19 cellular contexts compared by ENCODE assay signal in genomic region chr11:10500757-10501684, GRCh38.
"Had no signal": no experiment of that assay in that cellular context is flagged by ENCODE, and none has a peak within 500 bp of the region (broad histone marks: within the 10 kb centered on the region; RNA-seq: fewer than 3 reads in every experiment).

No MANE protein-coding gene starts in this region.

- H3K4me3 ChIP-seq: breast epithelium, gastrocnemius medialis, pancreas, right lobe of liver, thoracic aorta, upper lobe of right lung had no signal

- ATAC-seq: activated CD4-positive, alpha-beta T cell treated with anti-CD3 and anti-CD28 coated beads for 36 hours; gastrocnemius medialis; naive thymus-derived CD8-positive, alpha-beta T cell; pancreas; right lobe of liver; stimulated activated effector memory CD8-positive, alpha-beta T cell treated with anti-CD3 and anti-CD28 coated beads, Interleukin-12 subunit alpha, Interleukin-12 subunit beta, amount 100 ng/mL, for 72 hours; upper lobe of right lung had no signal

- H3K4me3 Mint-ChIP-seq: activated CD4-positive, alpha-beta T cell treated with anti-CD3 and anti-CD28 coated beads for 36 hours; activated naive CD4-positive, alpha-beta T cell treated with anti-CD3 and anti-CD28 coated beads, Interleukin-2, amount 10 ng/mL, durations not matched to agents 7 days and 5 days; naive thymus-derived CD8-positive, alpha-beta T cell; stimulated activated effector memory CD8-positive, alpha-beta T cell treated with anti-CD3 and anti-CD28 coated beads, Interleukin-12 subunit alpha, Interleukin-12 subunit beta, amount 100 ng/mL, for 72 hours had no signal

- DNase-seq: activated CD4-positive, alpha-beta T cell treated with anti-CD3 and anti-CD28 coated beads for 36 hours; activated CD4-positive, alpha-beta T cell treated with anti-CD3 and anti-CD28 coated beads, Interleukin-2, amount 50 U/mL, for 48 hours; activated naive CD4-positive, alpha-beta T cell treated with anti-CD3 and anti-CD28 coated beads, Interleukin-2, amount 10 ng/mL, durations not matched to agents 7 days and 5 days; cortex of kidney; erythroblast; gastrocnemius medialis; mesenchymal stem cell; naive thymus-derived CD8-positive, alpha-beta T cell; right lobe of liver; small intestine; stimulated activated CD4-positive, alpha-beta T cell treated with anti-CD3 and anti-CD28 coated beads, Interleukin-4, amount 100 ng/mL, for 24 hours; T-helper 2 cell; upper lobe of right lung had no signal

- H3K4me1 ChIP-seq: breast epithelium, gastrocnemius medialis, pancreas, right lobe of liver had no signal

- H3K9me3 Mint-ChIP-seq: activated naive CD4-positive, alpha-beta T cell treated with anti-CD3 and anti-CD28 coated beads, Interleukin-2, amount 10 ng/mL, durations not matched to agents 7 days and 5 days; naive thymus-derived CD8-positive, alpha-beta T cell; stimulated activated effector memory CD8-positive, alpha-beta T cell treated with anti-CD3 and anti-CD28 coated beads, Interleukin-12 subunit alpha, Interleukin-12 subunit beta, amount 100 ng/mL, for 72 hours had no signal

- H3K27me3 ChIP-seq: breast epithelium, gastrocnemius medialis, pancreas, right lobe of liver, upper lobe of right lung had no signal

- H3K27ac ChIP-seq: breast epithelium, gastrocnemius medialis, pancreas, right lobe of liver, thoracic aorta, upper lobe of right lung had no signal

- FAIRE-seq: astrocyte, endometrium, pancreas, small intestine had no signal

- H3K27ac Mint-ChIP-seq: activated CD4-positive, alpha-beta T cell treated with anti-CD3 and anti-CD28 coated beads for 36 hours; activated naive CD4-positive, alpha-beta T cell treated with anti-CD3 and anti-CD28 coated beads, Interleukin-2, amount 10 ng/mL, durations not matched to agents 7 days and 5 days had no signal

- H3K36me3 ChIP-seq: breast epithelium, pancreas, right lobe of liver had no signal

- H3K9me3 ChIP-seq: breast epithelium, gastrocnemius medialis, pancreas, right lobe of liver, thoracic aorta, upper lobe of right lung had no signal

- H3K27me3 Mint-ChIP-seq: activated CD4-positive, alpha-beta T cell treated with anti-CD3 and anti-CD28 coated beads for 36 hours; activated naive CD4-positive, alpha-beta T cell treated with anti-CD3 and anti-CD28 coated beads, Interleukin-2, amount 10 ng/mL, durations not matched to agents 7 days and 5 days; naive thymus-derived CD8-positive, alpha-beta T cell had no signal

- H3K4me1 Mint-ChIP-seq: activated CD4-positive, alpha-beta T cell treated with anti-CD3 and anti-CD28 coated beads for 36 hours; activated naive CD4-positive, alpha-beta T cell treated with anti-CD3 and anti-CD28 coated beads, Interleukin-2, amount 10 ng/mL, durations not matched to agents 7 days and 5 days; stimulated activated effector memory CD8-positive, alpha-beta T cell treated with anti-CD3 and anti-CD28 coated beads, Interleukin-12 subunit alpha, Interleukin-12 subunit beta, amount 100 ng/mL, for 72 hours had no signal
